ENCODE assay signal across 19 cellular contexts in the genomic region with DNA sequence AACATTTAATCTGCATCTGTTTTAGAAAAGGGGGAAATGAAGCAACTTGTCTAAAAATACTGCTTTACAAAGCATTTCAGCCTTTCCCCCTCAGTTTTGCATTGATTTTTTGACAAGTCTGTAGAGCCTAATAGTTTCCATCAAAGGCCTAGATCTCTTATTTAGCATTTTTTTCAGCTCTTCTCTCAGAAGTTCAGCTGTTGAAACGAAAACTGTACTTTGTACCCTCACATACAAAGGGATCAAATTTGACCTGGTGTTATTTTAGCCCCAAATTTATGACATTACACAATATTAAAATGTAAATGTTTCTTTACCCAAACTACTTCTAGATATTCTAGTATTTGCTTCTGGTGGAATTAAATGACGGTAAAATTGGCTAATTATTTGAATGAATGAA.
"Had no signal": no experiment of that assay in that cellular context is flagged by ENCODE, and none has a peak within 500 bp of the region (broad histone marks: within the 10 kb centered on the region; RNA-seq: fewer than 3 reads in every experiment).

No MANE protein-coding gene starts in this region.

- H3K27ac Mint-ChIP-seq: activated CD4-positive, alpha-beta T cell treated with anti-CD3 and anti-CD28 coated beads, Interleukin-2, amount 10 ng/mL, durations not matched to agents 7 days and 5 days; activated CD8-positive, alpha-beta T cell treated with anti-CD3 and anti-CD28 coated beads, Interleukin-2, amount 10 ng/mL, durations not matched to agents 7 days and 5 days; activated naive CD4-positive, alpha-beta T cell treated with anti-CD3 and anti-CD28 coated beads for 36 hours; activated T-cell treated with anti-CD3 and anti-CD28 coated beads, Interleukin-2, amount 50 U/mL, for 24 hours; activated T-helper 2 cell treated with anti-CD3 and anti-CD28 coated beads, Interferon-gamma antibody, Interleukin-2, Interleukin-4, amounts not matched to agents 10 μg/mL and 5 μg/mL and 100 μg/mL, durations not matched to agents 14 hours and 24 hours and 36 hours; brain had no signal

- H3K4me3 ChIP-seq: prostate gland, right atrium auricular region, stomach, vagina had no signal

- H3K27me3 Mint-ChIP-seq: activated CD4-positive, alpha-beta T cell treated with anti-CD3 and anti-CD28 coated beads, Interleukin-2, amount 10 ng/mL, durations not matched to agents 7 days and 5 days; activated naive CD8-positive, alpha-beta T cell treated with anti-CD3 and anti-CD28 coated beads, Interleukin-2, amount 50 U/mL, for 24 hours; activated T-cell treated with anti-CD3 and anti-CD28 coated beads, Interleukin-2, amount 50 U/mL, for 24 hours; brain had no signal

- H3K4me3 Mint-ChIP-seq: activated CD4-positive, alpha-beta T cell treated with anti-CD3 and anti-CD28 coated beads, Interleukin-2, amount 10 ng/mL, durations not matched to agents 7 days and 5 days; activated CD8-positive, alpha-beta T cell treated with anti-CD3 and anti-CD28 coated beads, Interleukin-2, amount 10 ng/mL, durations not matched to agents 7 days and 5 days; activated naive CD4-positive, alpha-beta T cell treated with anti-CD3 and anti-CD28 coated beads for 36 hours; activated naive CD8-positive, alpha-beta T cell treated with anti-CD3 and anti-CD28 coated beads, Interleukin-2, amount 50 U/mL, for 24 hours; activated T-cell treated with anti-CD3 and anti-CD28 coated beads, Interleukin-2, amount 50 U/mL, for 24 hours; brain; neural crest cell had no signal

- H3K27me3 ChIP-seq: foreskin keratinocyte, right atrium auricular region, stomach, vagina had no signal

- H3K9me3 Mint-ChIP-seq: activated CD4-positive, alpha-beta T cell treated with anti-CD3 and anti-CD28 coated beads, Interleukin-2, amount 10 ng/mL, durations not matched to agents 7 days and 5 days; activated naive CD4-positive, alpha-beta T cell treated with anti-CD3 and anti-CD28 coated beads for 36 hours; activated naive CD8-positive, alpha-beta T cell treated with anti-CD3 and anti-CD28 coated beads, Interleukin-2, amount 50 U/mL, for 24 hours; activated T-cell treated with anti-CD3 and anti-CD28 coated beads, Interleukin-2, amount 50 U/mL, for 24 hours; activated T-helper 2 cell treated with anti-CD3 and anti-CD28 coated beads, Interferon-gamma antibody, Interleukin-2, Interleukin-4, amounts not matched to agents 10 μg/mL and 5 μg/mL and 100 μg/mL, durations not matched to agents 14 hours and 24 hours and 36 hours; brain; neural crest cell had no signal

- H3K9me3 ChIP-seq: prostate gland, right atrium auricular region, stomach, vagina had no signal

- H3K27ac ChIP-seq: foreskin keratinocyte, prostate gland, right atrium auricular region, stomach, vagina had no signal

- ATAC-seq: activated CD8-positive, alpha-beta T cell treated with anti-CD3 and anti-CD28 coated beads, Interleukin-2, amount 10 ng/mL, durations not matched to agents 7 days and 5 days; activated naive CD8-positive, alpha-beta T cell treated with anti-CD3 and anti-CD28 coated beads, Interleukin-2, amount 50 U/mL, for 24 hours; foreskin keratinocyte had no signal

- H3K4me1 Mint-ChIP-seq: neural crest cell had no signal

- DNase-seq: activated CD4-positive, alpha-beta T cell treated with anti-CD3 and anti-CD28 coated beads, Interleukin-2, amount 10 ng/mL, durations not matched to agents 7 days and 5 days; activated CD8-positive, alpha-beta T cell treated with anti-CD3 and anti-CD28 coated beads, Interleukin-2, amount 10 ng/mL, durations not matched to agents 7 days and 5 days; activated naive CD4-positive, alpha-beta T cell treated with anti-CD3 and anti-CD28 coated beads for 36 hours; activated naive CD8-positive, alpha-beta T cell treated with anti-CD3 and anti-CD28 coated beads, Interleukin-2, amount 50 U/mL, for 24 hours; activated T-cell treated with anti-CD3 and anti-CD28 coated beads, Interleukin-2, amount 50 U/mL, for 24 hours; anterior cingulate cortex; caudate nucleus; foreskin keratinocyte; hypothalamus; islet precursor cell; midbrain; stomach; T1000 had no signal

- H3K4me1 ChIP-seq: foreskin keratinocyte, right atrium auricular region had no signal
